Comparison of ENCODE assay signal across 21 cellular contexts in the genomic region with DNA sequence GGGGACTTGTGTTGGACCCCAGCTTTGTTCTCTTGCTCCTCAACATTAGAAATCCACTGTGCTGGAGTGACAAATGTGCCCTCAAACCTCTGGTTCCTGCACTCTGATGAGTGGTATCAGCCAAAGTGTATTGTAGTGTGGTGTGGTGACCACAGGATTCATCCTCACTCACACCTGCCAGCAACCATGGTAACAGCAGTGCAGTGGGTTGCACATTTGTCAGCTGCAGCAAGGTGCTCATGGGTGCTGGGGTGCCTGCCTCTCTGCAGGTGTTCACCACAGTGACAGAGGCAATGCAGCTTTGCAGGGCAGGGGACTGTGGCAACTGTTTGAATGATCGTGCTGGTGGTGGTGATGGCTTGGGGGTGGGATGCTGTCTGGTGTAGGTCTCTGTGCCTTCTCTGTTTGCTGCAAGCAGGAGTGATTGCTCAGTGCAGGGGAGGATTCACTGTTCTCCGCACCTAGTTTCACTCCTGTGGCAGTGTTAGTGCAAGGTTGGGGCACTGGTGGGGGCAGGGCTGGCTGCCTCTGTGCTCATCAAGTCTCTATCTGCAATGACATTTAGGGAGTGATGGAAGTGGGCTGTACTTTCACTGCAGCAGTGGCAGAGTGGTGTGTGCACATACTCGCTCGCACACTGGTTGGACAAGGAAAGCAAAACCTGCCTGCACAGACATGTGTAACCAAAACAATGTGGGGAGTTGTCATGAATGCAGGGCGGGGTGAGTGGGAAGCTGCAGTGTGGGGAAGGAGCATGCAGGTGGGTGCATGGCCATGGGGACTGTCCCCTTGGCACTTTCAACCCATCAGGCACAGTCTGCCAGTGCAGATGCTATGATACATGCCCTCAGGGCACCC.
A peak's percentile ranks its signal among the peaks of the same experiment; 100 is the strongest.
DNase-seq lines count a peak whose midpoint lies in the region; ATAC-seq, FAIRE-seq and TF ChIP-seq lines count a peak whose summit lies in the region.
"Had no signal": no experiment of that assay in that cellular context is flagged by ENCODE, and none has a peak within 500 bp of the region (broad histone marks: within the 10 kb centered on the region; RNA-seq: fewer than 3 reads in every experiment).

No MANE protein-coding gene starts in this region.

- H3K4me1 ChIP-seq in GM12878 (ENCODE audit: control insufficient read depth, insufficient read depth, low read length), result no peaks in the 10 kb centered on the region
- no peaks in the 10 kb centered on the region for H3K4me1 ChIP-seq in foreskin keratinocyte
- H3K4me1 ChIP-seq in aorta (ENCODE audit: control insufficient read depth in 1 of 2, insufficient read depth in 2 of 2, low read length in 2 of 2), result no peaks in the 10 kb centered on the region
- no peaks in the 10 kb centered on the region for H3K4me1 ChIP-seq in tibial artery
- H3K4me1 ChIP-seq: Caco-2 had no signal

- no peak for TF ChIP-seq POLR2A in GM12878 (IDR thresholded peaks at IDR 0.05; ENCODE audit: low read depth, low read length)

- RAD21 ChIA-PET in GM12878 (lab: Charles Lee; ENCODE audit: unreplicated experiment), result interaction anchor here (2.0 kb wide), 1 partner anchor 142 kb away, joined by 5 read pairs; no protein-coding TSS in a partner anchor

- no peak for TF ChIP-seq EP300 in GM12878 (IDR thresholded peaks at IDR 0.05; ENCODE audit: borderline replicate concordance in 1 of 2, control insufficient read depth in 1 of 2, low read depth in 2 of 2, low read length in 2 of 2)

- intact Hi-C loops in GM12878 (cut with micrococcal nuclease; ENCODE audit: unreplicated experiment) (no loop called here), aorta (cut with DNase I) (no loop called here), tibial artery (cut with DNase I; ENCODE audit: low total_unique reads) (no loop called here), left ventricle myocardium superior (cut with micrococcal nuclease) (no loop called here)

- CTCF ChIA-PET in GM12878 (lab: Yijun Ruan, JAX), result interaction anchor here (1.0 to 1.2 kb wide), 2 partner anchors 42 to 205 kb away, joined by 3 read pairs; no protein-coding TSS in a partner anchor

- H3K27ac ChIP-seq in GM12878 (ENCODE audit: control insufficient read depth, insufficient read depth) (no peak overlapping the region), foreskin keratinocyte (no peak overlapping the region), aorta (ENCODE audit: low read depth in 1 of 2, low read length in 2 of 2) (no peak overlapping the region), tibial artery (no peak overlapping the region)

- ATAC-seq in HG02981 (IDR thresholded peaks at IDR 0.05; ENCODE audit: unreplicated experiment), result peak; percentile 41
- ATAC-seq in GM12878, result peak; percentile 66
- ATAC-seq in foreskin keratinocyte, result peak; percentile 28
- peak; percentile 36 for ATAC-seq in aorta (ENCODE audit: low FRiP score)
- ATAC-seq in left ventricle myocardium superior, result no peak
- ATAC-seq in GM21526 (IDR thresholded peaks at IDR 0.05; ENCODE audit: low FRiP score, unreplicated experiment), result no peak
- ATAC-seq: K562 had no signal

- TF ChIP-seq RAD21 in GM12878 (IDR thresholded peaks at IDR 0.05; ENCODE audit: insufficient read depth, low read depth, low read length), result no peak

- H3K9me3 ChIP-seq in GM12878 (replicated peaks; ENCODE audit: control insufficient read depth, insufficient read depth, low read length), result no peaks in the 10 kb centered on the region
- H3K9me3 ChIP-seq in aorta (ENCODE audit: control insufficient read depth, low read length), result peaks cover 2% of the 10 kb centered on the region
- H3K9me3 ChIP-seq in tibial artery, result no peaks in the 10 kb centered on the region
- H3K9me3 ChIP-seq: Caco-2 had no signal

- H3K79me2 ChIP-seq in GM12878 (ENCODE audit: control insufficient read depth, insufficient read depth, low read length), result no peaks in the 10 kb centered on the region

- WGBS in GM12878 (ENCODE audit: insufficient coverage, insufficient replicate concordance, low lambda C conversion rate, missing lambda C conversion rate), result 11% methylated on average over 5 of the region's 5 CpGs
- 83 to 85% methylated on average over 5 of the region's 5 CpGs for WGBS in aorta, 2 donors

- POLR2A ChIA-PET in GM12878 (lab: Charles Lee), result interaction anchor here (1.2 kb wide), 1 partner anchor 25 kb away, joined by 3 read pairs; no protein-coding TSS in a partner anchor

- no peaks in the 10 kb centered on the region for H4K20me1 ChIP-seq in GM12878 (ENCODE audit: control insufficient read depth, insufficient read depth)

- no peak for FAIRE-seq in GM12878 (lab: Jason Lieb, UNC)
- FAIRE-seq: GM12891, K562 had no signal

- H3K4me3 ChIP-seq in GM12878, result no peak overlapping the region
- H3K4me3 ChIP-seq in aorta (ENCODE audit: low read length in 2 of 2), result no peak overlapping the region
- H3K4me3 ChIP-seq in tibial artery, result no peak overlapping the region
- H3K4me3 ChIP-seq: K562 had no signal

- in situ Hi-C loops in GM12878 (cut with MboI), result no loop called here

- H3K4me2 ChIP-seq in GM12878 (ENCODE audit: control insufficient read depth, insufficient read depth), result no peak overlapping the region

- no peaks in the 10 kb centered on the region; a peak in 1 of 4 replicates for H3K27me3 ChIP-seq in GM12878 (replicated peaks in 1 of 2; ENCODE audit: control insufficient read depth in 2 of 2, insufficient read depth in 2 of 2, low read length in 1 of 2)
- H3K27me3 ChIP-seq in foreskin keratinocyte, result no peaks in the 10 kb centered on the region
- no peaks in the 10 kb centered on the region for H3K27me3 ChIP-seq in aorta (ENCODE audit: control insufficient read depth in 1 of 2, insufficient read depth in 2 of 2, low read length in 1 of 2)
- H3K27me3 ChIP-seq in tibial artery, result no peaks in the 10 kb centered on the region

- SMC1A ChIA-PET in GM12878 (lab: Charles Lee; ENCODE audit: uncharacterized antibody, unreplicated experiment), result interaction anchor here (0.6 to 2.8 kb wide), 12 partner anchors 13 to 139 kb away, joined by 3 to 14 read pairs (median 4); no protein-coding TSS in a partner anchor

- H3K36me3 ChIP-seq in GM12878 (ENCODE audit: control insufficient read depth in 2 of 2, insufficient read depth in 2 of 2, low read length in 1 of 2) (no peaks in the 10 kb centered on the region), aorta (ENCODE audit: control insufficient read depth in 1 of 2, insufficient read depth in 2 of 2, low read length in 1 of 2) (no peaks in the 10 kb centered on the region), tibial artery (no peaks in the 10 kb centered on the region)

- no peak for DNase-seq in GM12878 (ENCODE audit: low read depth, low spot score)
- DNase-seq in foreskin keratinocyte, result peak; percentile 9 to 27
- no peak for DNase-seq in aorta
- DNase-seq in tibial artery, result no peak
- no peak for DNase-seq in left ventricle myocardium superior
- DNase-seq: Caco-2; CD4-positive, CD25-positive, alpha-beta regulatory T cell; DMS 273 treated with DMSO at 0.1 percent for 48 hours; DND-41; MM.1S; NCI-H1048; NCI-H1436; NCI-H2029; NCI-H226; NCI-H510A treated with DMSO at 0.1 percent for 48 hours; NCI-H82; Right ventricle myocardium superior had no signal

- no TSS peak for BruUV-seq in GM12878 (replicated peaks; lab: Mats Ljungman, UMichigan)

- H2AFZ ChIP-seq in GM12878 (ENCODE audit: control insufficient read depth, low read depth, low read length), result no peak overlapping the region

- no peak overlapping the region for H3K9ac ChIP-seq in GM12878 (ENCODE audit: control insufficient read depth, insufficient read depth, low read length)

- TF ChIP-seq CTCF in GM12878 (IDR thresholded peaks at IDR 0.05 in 2 of 3, conservative IDR thresholded peaks at IDR 0.05 in 1 of 3; ENCODE audit: control insufficient read depth in 2 of 3, extremely low read depth in 1 of 3, insufficient read depth in 1 of 3, low read depth in 3 of 3, low read length in 3 of 3) (no peak), foreskin keratinocyte (conservative IDR thresholded peaks at IDR 0.05) (no peak), tibial artery (IDR thresholded peaks at IDR 0.05) (no peak)

TF ChIP-seq in GM12878, 131 proteins besides CTCF, POLR2A, EP300 and RAD21 (continues in another document):
- TF ChIP-seq TCF12 (IDR thresholded peaks at IDR 0.05; ENCODE audit: low read depth, low read length), result 0 out of 2 replicates have a peak, but pooled peaks have one; percentile 27
- no peak for TF ChIP-seq CBX5 (IDR thresholded peaks at IDR 0.05; ENCODE audit: low read depth)
- TF ChIP-seq IKZF1 (conservative IDR thresholded peaks at IDR 0.05), result 0 out of 2 replicates have a peak, but pooled peaks have one; percentile 16
- TF ChIP-seq BHLHE40 (IDR thresholded peaks at IDR 0.05; ENCODE audit: borderline replicate concordance in 1 of 2, low read depth in 2 of 2, low read length in 1 of 2), result peak in 1 of 2 experiments; percentile 22; a peak in 1 of 4 replicates
- TF ChIP-seq CBX3 (IDR thresholded peaks at IDR 0.05; ENCODE audit: borderline replicate concordance, low read depth), result no peak
- TF ChIP-seq, protein P1, sequence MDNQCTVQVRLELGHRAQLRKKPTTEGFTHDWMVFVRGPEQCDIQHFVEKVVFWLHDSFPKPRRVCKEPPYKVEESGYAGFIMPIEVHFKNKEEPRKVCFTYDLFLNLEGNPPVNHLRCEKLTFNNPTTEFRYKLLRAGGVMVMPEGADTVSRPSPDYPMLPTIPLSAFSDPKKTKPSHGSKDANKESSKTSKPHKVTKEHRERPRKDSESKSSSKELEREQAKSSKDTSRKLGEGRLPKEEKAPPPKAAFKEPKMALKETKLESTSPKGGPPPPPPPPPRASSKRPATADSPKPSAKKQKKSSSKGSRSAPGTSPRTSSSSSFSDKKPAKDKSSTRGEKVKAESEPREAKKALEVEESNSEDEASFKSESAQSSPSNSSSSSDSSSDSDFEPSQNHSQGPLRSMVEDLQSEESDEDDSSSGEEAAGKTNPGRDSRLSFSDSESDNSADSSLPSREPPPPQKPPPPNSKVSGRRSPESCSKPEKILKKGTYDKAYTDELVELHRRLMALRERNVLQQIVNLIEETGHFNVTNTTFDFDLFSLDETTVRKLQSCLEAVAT (IDR thresholded peaks at IDR 0.05), result no peak

Comparison
In these comparisons a context has a peak if more than half of its experiments do, and no peak if none do; other contexts are left out.
1. ATAC-seq: peak in HG02981 (single experiment), GM12878 (single experiment), foreskin keratinocyte (single experiment) and aorta (single experiment); none in left ventricle myocardium superior (single experiment) and GM21526 (single experiment).
2. DNase-seq: peak in foreskin keratinocyte (2 of 2); none in GM12878 (single experiment), aorta (0 of 2), tibial artery (0 of 2) and left ventricle myocardium superior (single experiment).